ENCODE assay signal across 9 cellular contexts in genomic region chr1:206496131-206496793, GRCh38. TPM values are rescaled to one million over a fixed set of nuclear protein-coding genes. Genes with fewer than 3 reads are reported as not detected.
A peak's percentile ranks its signal among the peaks of the same experiment; 100 is the strongest.
DNase-seq lines count a peak whose midpoint lies in the region; ATAC-seq, FAIRE-seq and TF ChIP-seq lines count a peak whose summit lies in the region.
"Had no signal": no experiment of that assay in that cellular context is flagged by ENCODE, and none has a peak within 500 bp of the region (broad histone marks: within the 10 kb centered on the region; RNA-seq: fewer than 3 reads in every experiment).

No MANE protein-coding gene starts in this region.

- no peak overlapping the region for H2AFZ ChIP-seq in PC-9

- no peak overlapping the region for H3K4me2 ChIP-seq in PC-9

- no peaks in the 10 kb centered on the region for H4K20me1 ChIP-seq in PC-9 (ENCODE audit: insufficient read depth)

- peak; percentile 68 for ATAC-seq in GM19351 (IDR thresholded peaks at IDR 0.05; ENCODE audit: unreplicated experiment)
- ATAC-seq in HG03575 (IDR thresholded peaks at IDR 0.05; ENCODE audit: extremely low read depth, insufficient number of reproducible peaks, low FRiP score, unreplicated experiment): peak; percentile 61
- ATAC-seq in HG02840 (IDR thresholded peaks at IDR 0.05; ENCODE audit: low FRiP score, unreplicated experiment): no peak

- no peak for FAIRE-seq in kidney (lab: Jason Lieb, UNC)

- POLR2A ChIA-PET in PC-9 (lab: Charles Lee; ENCODE audit: unreplicated experiment): interaction anchor here (0.6 kb wide), 1 partner anchor 50 kb away, joined by 7 read pairs; no protein-coding TSS in a partner anchor

- peaks cover 3% of the 10 kb centered on the region for H3K27me3 Mint-ChIP-seq in type B pancreatic cell

- peak overlapping the region; percentile 5 to 39 for H3K27ac ChIP-seq in kidney (ENCODE audit: low read depth in 2 of 2, low read length in 2 of 2)
- H3K27ac ChIP-seq in PC-9: no peak overlapping the region
- H3K27ac ChIP-seq in dorsolateral prefrontal cortex: peak overlapping the region in 3 of 59 donors; percentile 3 to 40 (median 4)

- no TSS peak for BruUV-seq in PC-9 (replicated peaks; lab: Mats Ljungman, UMichigan)

- H3K36me3 ChIP-seq in kidney (ENCODE audit: control insufficient read depth in 1 of 2, insufficient read depth in 2 of 2, low read length in 2 of 2) (no peaks in the 10 kb centered on the region), PC-9 (ENCODE audit: low read depth) (no peaks in the 10 kb centered on the region)

- H3K9me3 ChIP-seq in kidney (ENCODE audit: control insufficient read depth in 1 of 2, low read length in 2 of 2): no peaks in the 10 kb centered on the region
- H3K9me3 ChIP-seq in PC-9 (ENCODE audit: insufficient read depth, low read depth): no peaks in the 10 kb centered on the region

- H3K27me3 ChIP-seq in PC-9 (ENCODE audit: insufficient read depth, low read depth) (no peaks in the 10 kb centered on the region), dorsolateral prefrontal cortex (no peaks in the 10 kb centered on the region)

- H3K9me3 Mint-ChIP-seq in type B pancreatic cell: no peaks in the 10 kb centered on the region

- H3K4me3 ChIP-seq in kidney (ENCODE audit: low read length in 2 of 2): no peak overlapping the region
- no peak overlapping the region for H3K4me3 ChIP-seq in PC-9
- H3K4me3 ChIP-seq in dorsolateral prefrontal cortex: no peak overlapping the region
- H3K4me3 ChIP-seq: skin epidermis had no signal

- H3K4me1 Mint-ChIP-seq in type B pancreatic cell (ENCODE audit: unreplicated experiment): peaks cover 9% of the 10 kb centered on the region

- CTCF ChIA-PET in PC-9 (lab: Charles Lee): interaction anchor here (0.9 kb wide), 1 partner anchor 83 kb away, joined by 3 read pairs; no protein-coding TSS in a partner anchor

- no peak overlapping the region for H3K4me3 Mint-ChIP-seq in type B pancreatic cell

- intact Hi-C loops in kidney (cut with DNase I) (no loop called here), PC-9 (cut with micrococcal nuclease; ENCODE audit: unreplicated experiment) (no loop called here), dorsolateral prefrontal cortex (cut with DNase I) (no loop called here)

- DNase-seq in EL (peak; percentile 29), kidney (no peak), PC-9 (no peak), type B pancreatic cell (ENCODE audit: extremely low spot score, unreplicated experiment) (no peak), dorsolateral prefrontal cortex (no peak)

- no peaks in the 10 kb centered on the region for H3K79me2 ChIP-seq in PC-9 (ENCODE audit: low read depth)

- H3K9me2 ChIP-seq in PC-9 (ENCODE audit: insufficient read depth): no peaks in the 10 kb centered on the region

- H3K27ac Mint-ChIP-seq in type B pancreatic cell: no peak overlapping the region

- H3K4me1 ChIP-seq in kidney (ENCODE audit: control insufficient read depth in 1 of 2, insufficient read depth in 1 of 2, low read depth in 1 of 2, low read length in 2 of 2) (peaks cover 3 to 20% of the 10 kb centered on the region in 2 donors), PC-9 (replicated peaks; ENCODE audit: insufficient read depth) (peaks cover 20% of the 10 kb centered on the region)

- H3K9ac ChIP-seq in kidney (ENCODE audit: low read length in 2 of 2): no peak overlapping the region

- peaks cover 12% of the 10 kb centered on the region for H3F3A ChIP-seq in PC-9 (ENCODE audit: insufficient read depth, low read depth)

- peaks cover 9% of the 10 kb centered on the region for H3K36me3 Mint-ChIP-seq in type B pancreatic cell

- TF ChIP-seq CTCF in kidney (IDR thresholded peaks at IDR 0.05; ENCODE audit: borderline replicate concordance, extremely low read depth, insufficient read depth) (no peak), PC-9 (conservative IDR thresholded peaks at IDR 0.05) (no peak), type B pancreatic cell (conservative IDR thresholded peaks at IDR 0.05) (no peak), dorsolateral prefrontal cortex (IDR thresholded peaks at IDR 0.05 in 54 of 56, conservative IDR thresholded peaks at IDR 0.05 in 2 of 56; ENCODE audit: low read depth in 1 of 56, partially characterized antibody in 56 of 56) (no peak)

RNA-seq across cellular contexts. Expression of gene RASSF5, which starts 11.1 kb away (rescaled TPM):
- total RNA-seq in kidney (18.8 TPM), PC-9 (2021) (12.4 and 17.6 TPM in 2 replicates), type B pancreatic cell (ENCODE audit: low replicate concordance) (3.8 and 5.9 TPM in 2 replicates), dorsolateral prefrontal cortex (10 to 100 TPM in 118 of 120 experiments, 1 to 10 TPM in 2; 7.5 to 31.8 (median 17.5) TPM)
- 2.4 TPM for polyA plus RNA-seq in kidney (ENCODE audit: insufficient read depth, low read depth, low replicate concordance)

RNA-seq across cellular contexts. Expression of gene IKBKE, which starts 26.0 kb away (rescaled TPM):
- total RNA-seq in kidney (14.5 TPM), PC-9 (2021) (12.5 and 12.6 TPM in 2 replicates), type B pancreatic cell (ENCODE audit: low replicate concordance) (10.7 and 13.4 TPM in 2 replicates), dorsolateral prefrontal cortex (1 to 10 TPM; 1.3 to 8.1 (median 3.2) TPM)
- polyA plus RNA-seq in kidney (ENCODE audit: insufficient read depth, low read depth, low replicate concordance): 3.4 TPM
